Comparison of ENCODE assay signal across 16 cellular contexts in the genomic region with DNA sequence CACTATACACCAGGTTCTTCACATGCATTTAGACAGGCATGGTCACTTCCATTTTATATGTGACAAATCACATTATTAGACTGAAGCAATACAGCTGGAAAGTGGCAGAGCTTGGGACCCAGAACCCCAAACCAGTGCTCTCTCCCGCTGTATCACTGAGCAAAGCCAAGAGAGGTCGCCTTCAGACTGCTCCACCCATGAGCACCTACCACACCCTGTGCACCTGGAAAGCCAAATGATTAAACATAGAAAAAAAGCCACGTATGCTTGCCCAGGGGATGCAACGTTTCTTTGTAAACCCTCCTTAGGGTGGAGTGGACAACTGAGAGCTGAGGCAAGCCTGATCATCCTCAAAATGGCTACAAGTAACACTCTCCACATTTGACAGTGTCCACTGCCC.
DNase-seq lines count a peak whose midpoint lies in the region; TF ChIP-seq lines count a peak whose summit lies in the region.
"Had no signal": no experiment of that assay in that cellular context is flagged by ENCODE, and none has a peak within 500 bp of the region (broad histone marks: within the 10 kb centered on the region; RNA-seq: fewer than 3 reads in every experiment).

No MANE protein-coding gene starts in this region.

- no peaks in the 10 kb centered on the region for H3K27me3 ChIP-seq in esophagus squamous epithelium
- H3K27me3 ChIP-seq in thyroid gland, result no peaks in the 10 kb centered on the region
- H3K27me3 ChIP-seq: heart right ventricle had no signal

- TF ChIP-seq POLR2A in esophagus squamous epithelium (IDR thresholded peaks at IDR 0.05), result no peak
- no peak for TF ChIP-seq POLR2A in thyroid gland (IDR thresholded peaks at IDR 0.05)

- DNase-seq in NCI-H510A treated with DMSO at 0.1 percent for 48 hours (lab: John Stamatoyannopoulos, UW), result peak; percentile 2
- DNase-seq in NCI-H510A (lab: John Stamatoyannopoulos, UW), result no peak
- peak; percentile 36 for DNase-seq in NCI-H146 treated with DMSO at 0.1 percent for 48 hours (lab: John Stamatoyannopoulos, UW; ENCODE audit: unreplicated experiment)
- DNase-seq in esophagus squamous epithelium (lab: John Stamatoyannopoulos, UW), result no peak
- DNase-seq in thyroid gland, result no peak
- no peak for DNase-seq in GM20000 (ENCODE audit: low spot score)
- no peak for DNase-seq in AG20443 (ENCODE audit: low spot score)
- no peak for DNase-seq in G401 (ENCODE audit: low spot score)
- DNase-seq: activated CD4-positive, CD25-positive, alpha-beta regulatory T cell; heart right ventricle; IMR-90; NCI-H2227 treated with DMSO at 0.1 percent for 48 hours; SHP77 treated with DMSO at 0.1 percent for 48 hours; T-helper 2 cell had no signal

- in situ Hi-C loops in G401 (cut with HindIII; ENCODE audit: low sequenced_read_pairs), result no loop called here

- H3K27ac ChIP-seq in esophagus squamous epithelium (no peak overlapping the region), thyroid gland (peak overlapping the region in 2 of 3 donors; percentile 56 to 61)
- H3K27ac ChIP-seq: heart right ventricle, prostate gland had no signal

- intact Hi-C loops in esophagus squamous epithelium (cut with DNase I) (loop anchor here (10.0 kb wide), 1 partner anchor 201 kb away; no protein-coding TSS in a partner anchor), thyroid gland (cut with DNase I) (no loop called here)

- peak in 4 of 6 experiments; percentile 8 to 37 (median 22) for TF ChIP-seq CTCF in esophagus squamous epithelium (IDR thresholded peaks at IDR 0.05)
- TF ChIP-seq CTCF in thyroid gland (IDR thresholded peaks at IDR 0.05), result no peak
- no peak for TF ChIP-seq CTCF in GM20000 (IDR thresholded peaks at IDR 0.05; ENCODE audit: extremely low read depth, missing control alignments)

- WGBS in esophagus squamous epithelium, 2 donors, result 26 to 57% methylated on average over 4 of the region's 4 CpGs
- WGBS in thyroid gland, 2 donors, result 79 to 81% methylated on average over 4 of the region's 4 CpGs

- peaks cover 8 to 69% (median 9%) of the 10 kb centered on the region in 3 donors for H3K4me1 ChIP-seq in esophagus squamous epithelium
- peaks cover 11 to 33% of the 10 kb centered on the region in 2 donors for H3K4me1 ChIP-seq in thyroid gland

- H3K4me3 ChIP-seq in esophagus squamous epithelium (no peak overlapping the region), thyroid gland (replicated peaks in 1 of 3) (no peak overlapping the region)
- H3K4me3 ChIP-seq: heart right ventricle, prostate gland, thoracic aorta had no signal

- H3K36me3 ChIP-seq in esophagus squamous epithelium, result peaks cover 0 to 29% (median 3%) of the 10 kb centered on the region in 3 donors
- H3K36me3 ChIP-seq in thyroid gland, result no peaks in the 10 kb centered on the region
- H3K36me3 ChIP-seq: prostate gland had no signal

- no peaks in the 10 kb centered on the region for H3K9me3 ChIP-seq in esophagus squamous epithelium
- H3K9me3 ChIP-seq in thyroid gland, result no peaks in the 10 kb centered on the region
- H3K9me3 ChIP-seq: heart right ventricle, prostate gland, thoracic aorta had no signal

Comparison
In these comparisons a context has a peak if more than half of its experiments do, and no peak if none do; other contexts are left out.
1. DNase-seq: peak in NCI-H510A treated with DMSO at 0.1 percent for 48 hours (single experiment) and NCI-H146 treated with DMSO at 0.1 percent for 48 hours (single experiment); none in NCI-H510A (single experiment), esophagus squamous epithelium (single experiment), thyroid gland (0 of 2), GM20000 (single experiment), AG20443 (single experiment) and G401 (single experiment).
2. H3K27ac ChIP-seq: peak in thyroid gland (2 of 3); none in esophagus squamous epithelium (0 of 4).
3. CTCF ChIP-seq: peak in esophagus squamous epithelium (4 of 6); none in thyroid gland (0 of 6) and GM20000 (single experiment).